24 cellular contexts compared by ENCODE assay signal in the genomic region with DNA sequence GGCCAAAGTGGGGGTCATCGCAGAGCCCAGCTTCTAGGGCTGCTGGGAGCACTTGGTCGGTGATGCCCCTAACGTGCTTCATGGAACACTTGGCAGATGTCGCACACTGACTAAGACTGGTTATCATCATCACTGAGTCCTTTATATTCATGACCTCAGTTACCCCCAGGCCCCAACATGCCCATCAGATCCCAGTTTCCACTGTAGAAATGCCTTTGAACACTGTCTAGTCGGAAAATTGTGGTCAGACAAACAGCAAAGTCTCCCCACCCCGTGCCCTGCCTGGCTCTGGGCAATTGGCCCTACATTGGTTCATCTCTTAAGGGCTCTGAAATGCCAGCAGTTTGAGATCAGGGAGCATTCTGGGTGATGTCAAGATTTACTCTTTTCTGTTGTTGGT. TPM values are rescaled to one million over a fixed set of nuclear protein-coding genes. Genes with fewer than 3 reads are reported as not detected.
DNase-seq lines count a peak whose midpoint lies in the region; ATAC-seq and TF ChIP-seq lines count a peak whose summit lies in the region.
"Had no signal": no experiment of that assay in that cellular context is flagged by ENCODE, and none has a peak within 500 bp of the region (broad histone marks: within the 10 kb centered on the region; RNA-seq: fewer than 3 reads in every experiment).

No MANE protein-coding gene starts in this region.

- H3K36me3 ChIP-seq in esophagus (ENCODE audit: control insufficient read depth in 2 of 2, insufficient read depth in 2 of 2, low read length in 1 of 2) (no peaks in the 10 kb centered on the region), osteoblast (ENCODE audit: insufficient read depth, low read length) (no peaks in the 10 kb centered on the region)

- TF ChIP-seq CTCF in osteoblast (IDR thresholded peaks at IDR 0.05; ENCODE audit: extremely low read depth, low read depth, low read length) (no peak), GM10248 (IDR thresholded peaks at IDR 0.05; ENCODE audit: control extremely low read depth, extremely low read depth, low read depth, missing control alignments) (no peak)

- H3K9me3 ChIP-seq in esophagus (ENCODE audit: control insufficient read depth in 2 of 2, insufficient read depth in 1 of 2, low read depth in 1 of 2, low read length in 1 of 2) = no peaks in the 10 kb centered on the region
- no peaks in the 10 kb centered on the region for H3K9me3 ChIP-seq in osteoblast (ENCODE audit: low read depth, low read length)

- ATAC-seq in stimulated activated naive CD8-positive, alpha-beta T cell treated with anti-CD3 and anti-CD28 coated beads, Interleukin-15, Interleukin-2, amounts not matched to agents 100 U/mL and 50 U/mL, for 24 hours = peak; percentile 62
- ATAC-seq in stimulated activated naive CD8-positive, alpha-beta T cell treated with anti-CD3 and anti-CD28 coated beads, Interleukin-15, amount 100 ng/mL, for 72 hours = no peak
- no peak for ATAC-seq in GM18517 (IDR thresholded peaks at IDR 0.05; ENCODE audit: unreplicated experiment)
- ATAC-seq: GM12878, GM23338, K562, natural killer cell had no signal

- no peak overlapping the region for H3K4me2 ChIP-seq in osteoblast (ENCODE audit: insufficient read depth, low read length)
- H3K4me2 ChIP-seq: GM23338 had no signal

- POLR2A ChIA-PET in GM10248 (lab: Yijun Ruan, JAX) = no interaction called here

- 53 to 78% methylated on average over 6 of the region's 6 CpGs for WGBS in esophagus, 2 donors

- H3K4me1 ChIP-seq in esophagus (ENCODE audit: control insufficient read depth in 2 of 2, insufficient read depth in 2 of 2, low read length in 1 of 2) (peaks cover 17 to 31% of the 10 kb centered on the region in 2 donors), osteoblast (ENCODE audit: insufficient read depth, low read length) (no peaks in the 10 kb centered on the region)

- no peak overlapping the region for H3K27ac Mint-ChIP-seq in stimulated activated naive CD8-positive, alpha-beta T cell treated with anti-CD3 and anti-CD28 coated beads, Interleukin-15, amount 100 ng/mL, for 72 hours
- H3K27ac Mint-ChIP-seq: activated T-helper 2 cell treated with anti-CD3 and anti-CD28 coated beads, Interferon-gamma antibody, Interleukin-2, Interleukin-4, amounts not matched to agents 10 μg/mL and 5 μg/mL and 100 μg/mL, durations not matched to agents 14 hours and 24 hours and 36 hours; GM23338; natural killer cell had no signal

- H3K4me3 ChIP-seq in esophagus (ENCODE audit: low read depth in 1 of 2, low read length in 2 of 2) (no peak overlapping the region), osteoblast (ENCODE audit: insufficient read depth, low read length) (no peak overlapping the region)
- H3K4me3 ChIP-seq: GM12878, GM23338, K562, skin epidermis had no signal

- H3K27ac ChIP-seq in esophagus (ENCODE audit: low read depth in 2 of 2, low read length in 1 of 2) (peak overlapping the region; percentile 5 to 58), osteoblast (ENCODE audit: low read depth, low read length) (no peak overlapping the region)

- H2AFZ ChIP-seq in osteoblast (ENCODE audit: low read length) = no peak overlapping the region
- H2AFZ ChIP-seq: GM23338 had no signal

- H3K4me1 Mint-ChIP-seq in stimulated activated naive CD8-positive, alpha-beta T cell treated with anti-CD3 and anti-CD28 coated beads, Interleukin-15, amount 100 ng/mL, for 72 hours = peaks cover 46% of the 10 kb centered on the region

- DNase-seq in stimulated activated naive CD8-positive, alpha-beta T cell treated with anti-CD3 and anti-CD28 coated beads, Interleukin-15, Interleukin-2, amounts not matched to agents 100 U/mL and 50 U/mL, for 24 hours = no peak
- no peak for DNase-seq in stimulated activated naive CD8-positive, alpha-beta T cell treated with anti-CD3 and anti-CD28 coated beads, Interleukin-15, amount 100 ng/mL, for 72 hours
- DNase-seq in osteoblast (ENCODE audit: insufficient read length, low spot score, missing footprints) = peak; percentile 91
- no peak for DNase-seq in GM10248 (ENCODE audit: extremely low spot score)
- DNase-seq in activated gamma-delta T cell treated with Interleukin-2 at 50 U/mL for 16 hours = no peak
- DNase-seq: activated CD4-positive, alpha-beta T cell treated with anti-CD3 and anti-CD28 coated beads for 1 hour; CD4-positive, alpha-beta memory T cell; cortex of kidney; DMS53; foreskin fibroblast; hypothalamus; islet precursor cell; natural killer cell; NCI-H1436 treated with DMSO at 0.1 percent for 48 hours; NCI-H69; SHP77 treated with DMSO at 0.1 percent for 48 hours; stimulated activated CD4-positive, alpha-beta T cell treated with anti-CD3 and anti-CD28 coated beads, Interleukin-4, amount 100 ng/mL, for 4 hours had no signal

- CTCF ChIA-PET in GM10248 (lab: Yijun Ruan, JAX) = no interaction called here

- H3K27me3 Mint-ChIP-seq in stimulated activated naive CD8-positive, alpha-beta T cell treated with anti-CD3 and anti-CD28 coated beads, Interleukin-15, amount 100 ng/mL, for 72 hours = no peaks in the 10 kb centered on the region
- H3K27me3 Mint-ChIP-seq: CD4-positive, alpha-beta memory T cell had no signal

- H3K27me3 ChIP-seq in esophagus (ENCODE audit: control insufficient read depth in 1 of 2, insufficient read depth in 2 of 2, low read length in 2 of 2) = no peaks in the 10 kb centered on the region
- H3K27me3 ChIP-seq in osteoblast (ENCODE audit: insufficient read depth, low read length) = no peaks in the 10 kb centered on the region

- H3K9me3 Mint-ChIP-seq in stimulated activated naive CD8-positive, alpha-beta T cell treated with anti-CD3 and anti-CD28 coated beads, Interleukin-15, amount 100 ng/mL, for 72 hours = no peaks in the 10 kb centered on the region
- H3K9me3 Mint-ChIP-seq: activated T-helper 2 cell treated with anti-CD3 and anti-CD28 coated beads, Interferon-gamma antibody, Interleukin-2, Interleukin-4, amounts not matched to agents 10 μg/mL and 5 μg/mL and 100 μg/mL, durations not matched to agents 14 hours and 24 hours and 36 hours; CD4-positive, alpha-beta memory T cell; GM23338; natural killer cell had no signal

- no peak overlapping the region for H3K4me3 Mint-ChIP-seq in stimulated activated naive CD8-positive, alpha-beta T cell treated with anti-CD3 and anti-CD28 coated beads, Interleukin-15, amount 100 ng/mL, for 72 hours
- H3K4me3 Mint-ChIP-seq: GM23338, natural killer cell had no signal

- no peaks in the 10 kb centered on the region for H3K79me2 ChIP-seq in osteoblast (ENCODE audit: insufficient read depth, low read length)

- H4K20me1 ChIP-seq in osteoblast (ENCODE audit: insufficient read depth, low read length) = no peaks in the 10 kb centered on the region

RNA-seq across cellular contexts. Expression of a gene that starts 51.3 kb away (rescaled TPM):
- polyA plus RNA-seq in esophagus = 1 to 10 TPM; 1.1 to 2.0 TPM
- total RNA-seq in osteoblast = under 0.01 TPM in 2 replicates
